1 cellular context compared by ENCODE assay signal in the genomic region with DNA sequence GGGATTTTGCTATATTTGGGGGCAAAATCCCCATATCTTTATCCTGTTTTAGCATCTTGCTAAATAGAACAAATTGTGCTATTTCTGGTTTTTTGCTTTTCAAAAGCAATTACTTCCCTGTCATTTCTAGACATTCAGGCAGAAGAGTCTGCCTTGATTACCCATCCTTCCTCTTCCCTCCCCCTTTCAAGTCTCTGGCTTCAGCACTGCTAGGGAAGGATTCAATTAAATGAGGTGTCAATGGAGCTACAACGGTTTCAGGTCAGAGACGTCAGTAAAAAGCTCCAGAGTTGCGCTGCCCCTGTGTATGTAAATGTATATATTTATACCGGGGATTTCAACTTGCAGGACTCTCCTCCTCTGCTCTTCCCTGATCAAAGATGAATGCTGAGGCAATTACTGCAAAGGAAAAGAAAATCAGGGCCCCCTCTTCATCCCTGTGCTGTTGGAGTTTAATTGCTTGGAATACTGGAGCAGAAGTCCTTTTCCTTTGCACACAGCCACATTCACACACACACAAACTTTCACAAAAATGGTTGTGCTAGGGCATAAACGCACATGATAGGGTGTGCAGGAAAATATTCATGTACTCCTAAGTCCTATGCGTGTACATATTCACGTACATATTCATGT.
TF ChIP-seq lines count a peak whose summit lies in the region.

No MANE protein-coding gene starts in this region.

TF ChIP-seq in IMR-90, 13 proteins besides CTCF, POLR2A, EP300 and RAD21 (continued from another document):
- TF ChIP-seq RFX5 (IDR thresholded peaks at IDR 0.05; ENCODE audit: low read depth, low read length): no peak
- no peak for TF ChIP-seq CEBPB (IDR thresholded peaks at IDR 0.05; ENCODE audit: low read depth, low read length)
- TF ChIP-seq, protein P1, sequence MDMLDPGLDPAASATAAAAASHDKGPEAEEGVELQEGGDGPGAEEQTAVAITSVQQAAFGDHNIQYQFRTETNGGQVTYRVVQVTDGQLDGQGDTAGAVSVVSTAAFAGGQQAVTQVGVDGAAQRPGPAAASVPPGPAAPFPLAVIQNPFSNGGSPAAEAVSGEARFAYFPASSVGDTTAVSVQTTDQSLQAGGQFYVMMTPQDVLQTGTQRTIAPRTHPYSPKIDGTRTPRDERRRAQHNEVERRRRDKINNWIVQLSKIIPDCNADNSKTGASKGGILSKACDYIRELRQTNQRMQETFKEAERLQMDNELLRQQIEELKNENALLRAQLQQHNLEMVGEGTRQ (IDR thresholded peaks at IDR 0.05; ENCODE audit: low read depth, low read length): no peak
- TF ChIP-seq MAZ (IDR thresholded peaks at IDR 0.05; ENCODE audit: borderline replicate concordance, low read depth, low read length): no peak
- TF ChIP-seq MAFK (IDR thresholded peaks at IDR 0.05; ENCODE audit: low read depth, low read length): no peak
- TF ChIP-seq CHD1 (IDR thresholded peaks at IDR 0.05; ENCODE audit: low read depth, low read length): no peak
